In the genomic region with DNA sequence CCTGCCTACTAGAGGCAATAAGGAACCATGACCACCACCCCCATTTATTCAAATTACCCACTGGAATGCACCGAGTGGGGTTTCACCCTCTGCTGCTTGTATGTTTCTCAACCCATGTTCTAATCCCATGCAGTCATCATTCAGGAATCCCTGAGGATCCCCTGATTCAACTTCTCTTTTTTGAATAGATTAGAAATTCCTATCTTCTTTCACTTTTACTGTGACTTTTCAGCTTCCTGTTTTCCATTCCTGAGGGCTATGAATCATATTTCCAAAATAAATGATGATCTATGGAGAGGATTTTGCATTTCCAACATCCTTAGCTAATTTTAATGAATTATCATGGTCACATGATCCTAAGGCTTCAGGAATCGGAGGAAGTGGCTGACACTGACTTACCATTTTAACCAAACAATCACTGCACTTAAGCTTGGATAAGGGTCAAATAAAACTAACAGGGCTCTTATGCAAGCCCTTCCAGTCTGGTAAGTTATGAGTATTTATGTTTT, we compare ENCODE assay signal across 10 cellular contexts. TPM values are rescaled to one million over a fixed set of nuclear protein-coding genes. Genes with fewer than 3 reads are reported as not detected.
DNase-seq lines count a peak whose midpoint lies in the region; ATAC-seq and TF ChIP-seq lines count a peak whose summit lies in the region.
"Had no signal": no experiment of that assay in that cellular context is flagged by ENCODE, and none has a peak within 500 bp of the region (broad histone marks: within the 10 kb centered on the region; RNA-seq: fewer than 3 reads in every experiment).

No MANE protein-coding gene starts in this region.

- intact Hi-C loops in body of pancreas (cut with DNase I): no loop called here
- intact Hi-C loops in lower lobe of right lung (cut with DNase I): no loop called here

- no peaks in the 10 kb centered on the region for H3K9me3 ChIP-seq in body of pancreas
- H3K9me3 ChIP-seq in lower lobe of right lung: no peaks in the 10 kb centered on the region

- H3K27ac Mint-ChIP-seq in activated CD8-positive, alpha-beta T cell treated with anti-CD3 and anti-CD28 coated beads, Interleukin-2, amount 10 ng/mL, durations not matched to agents 7 days and 5 days: no peak overlapping the region

- peak overlapping the region in 2 of 4 donors; percentile 4 to 31 for H3K27ac ChIP-seq in body of pancreas
- H3K27ac ChIP-seq in lower lobe of right lung: peak overlapping the region; percentile 0
- H3K27ac ChIP-seq: cardiac muscle cell had no signal

- H3K27me3 Mint-ChIP-seq in activated CD8-positive, alpha-beta T cell treated with anti-CD3 and anti-CD28 coated beads, Interleukin-2, amount 10 ng/mL, durations not matched to agents 7 days and 5 days (ENCODE audit: low read depth): no peaks in the 10 kb centered on the region

- no peak for TF ChIP-seq CTCF in body of pancreas (IDR thresholded peaks at IDR 0.05)
- TF ChIP-seq CTCF in lower lobe of right lung (IDR thresholded peaks at IDR 0.05): no peak

- H3K4me3 Mint-ChIP-seq in activated CD8-positive, alpha-beta T cell treated with anti-CD3 and anti-CD28 coated beads, Interleukin-2, amount 10 ng/mL, durations not matched to agents 7 days and 5 days: no peak overlapping the region

- H3K9me3 Mint-ChIP-seq in activated CD8-positive, alpha-beta T cell treated with anti-CD3 and anti-CD28 coated beads, Interleukin-2, amount 10 ng/mL, durations not matched to agents 7 days and 5 days (ENCODE audit: insufficient read depth): no peaks in the 10 kb centered on the region

- H3K4me1 ChIP-seq in body of pancreas (no peaks in the 10 kb centered on the region), lower lobe of right lung (peaks cover 10% of the 10 kb centered on the region)

- no peak for TF ChIP-seq POLR2A in body of pancreas (IDR thresholded peaks at IDR 0.05)

- peaks cover 8% of the 10 kb centered on the region for H3K4me1 Mint-ChIP-seq in activated CD8-positive, alpha-beta T cell treated with anti-CD3 and anti-CD28 coated beads, Interleukin-2, amount 10 ng/mL, durations not matched to agents 7 days and 5 days (ENCODE audit: low read depth)

- WGBS in body of pancreas, 2 donors: 58 to 64% methylated on average over 2 of the region's 2 CpGs

- POLR2A ChIA-PET in activated CD8-positive, alpha-beta T cell treated with anti-CD3 and anti-CD28 coated beads, Interleukin-2, amount 10 ng/mL, durations not matched to agents 7 days and 5 days (lab: Charles Lee): no interaction called here

- H3K4me3 ChIP-seq in body of pancreas (no peak overlapping the region), lower lobe of right lung (no peak overlapping the region)
- H3K4me3 ChIP-seq: cardiac muscle cell had no signal

- ATAC-seq in body of pancreas (peak; percentile 58), lower lobe of right lung (peak; percentile 64 to 76)
- no peak for ATAC-seq in activated CD8-positive, alpha-beta T cell treated with anti-CD3 and anti-CD28 coated beads, Interleukin-2, amount 10 ng/mL, durations not matched to agents 7 days and 5 days

- CTCF ChIA-PET in activated CD8-positive, alpha-beta T cell treated with anti-CD3 and anti-CD28 coated beads, Interleukin-2, amount 10 ng/mL, durations not matched to agents 7 days and 5 days (lab: Charles Lee): no interaction called here

- DNase-seq in AG08396 (ENCODE audit: low spot score): peak; percentile 85
- DNase-seq in Kasumi-1 (lab: John Stamatoyannopoulos, UW): peak; percentile 17 to 40
- DNase-seq in body of pancreas: peak in 1 of 4 donors; percentile 41
- no peak for DNase-seq in lower lobe of right lung
- DNase-seq in C1 segment of cervical spinal cord (lab: John Stamatoyannopoulos, UW): no peak
- DNase-seq in activated T-cell treated with anti-CD3 and anti-CD28 coated beads, Interleukin-2, amount 50 U/mL, for 48 hours: no peak
- DNase-seq in activated CD8-positive, alpha-beta T cell treated with anti-CD3 and anti-CD28 coated beads, Interleukin-2, amount 10 ng/mL, durations not matched to agents 7 days and 5 days: no peak
- DNase-seq in NCI-H2107 (lab: John Stamatoyannopoulos, UW): no peak
- DNase-seq: T-helper 2 cell had no signal

- H3K36me3 ChIP-seq in body of pancreas (replicated peaks in 1 of 2; ENCODE audit: insufficient read depth in 1 of 2, low read depth in 2 of 2) (no peaks in the 10 kb centered on the region), lower lobe of right lung (no peaks in the 10 kb centered on the region)
- H3K36me3 ChIP-seq: cardiac muscle cell had no signal

- H3K36me3 Mint-ChIP-seq in activated CD8-positive, alpha-beta T cell treated with anti-CD3 and anti-CD28 coated beads, Interleukin-2, amount 10 ng/mL, durations not matched to agents 7 days and 5 days (ENCODE audit: low read depth): no peaks in the 10 kb centered on the region

- H3K27me3 ChIP-seq in body of pancreas (no peaks in the 10 kb centered on the region), lower lobe of right lung (ENCODE audit: low read depth) (no peaks in the 10 kb centered on the region)
- H3K27me3 ChIP-seq: cardiac muscle cell had no signal

RNA-seq across cellular contexts. Expression of a gene that starts 19.4 kb away (rescaled TPM):
- total RNA-seq in body of pancreas (10 to 100 TPM; 50.1 to 58.1 TPM), lower lobe of right lung (65.8 TPM)
- total RNA-seq in activated CD8-positive, alpha-beta T cell treated with anti-CD3 and anti-CD28 coated beads, Interleukin-2, amount 10 ng/mL, durations not matched to agents 7 days and 5 days: 10 to 100 TPM; 38.7 to 41.0 TPM

RNA-seq across cellular contexts. Expression of a gene that starts 57.9 kb away (rescaled TPM):
- total RNA-seq in body of pancreas (1 to 10 TPM; 1.0 to 1.6 TPM), lower lobe of right lung (20.5 TPM)
- total RNA-seq in activated CD8-positive, alpha-beta T cell treated with anti-CD3 and anti-CD28 coated beads, Interleukin-2, amount 10 ng/mL, durations not matched to agents 7 days and 5 days: 1 to 10 TPM; 8.9 to 9.7 TPM

Comparison
In these comparisons a context has a peak if more than half of its experiments do, and no peak if none do; other contexts are left out.
1. DNase-seq: peak in AG08396 (single experiment) and Kasumi-1 (2 of 2); none in lower lobe of right lung (single experiment), C1 segment of cervical spinal cord (0 of 14), activated T-cell treated with anti-CD3 and anti-CD28 coated beads, Interleukin-2, amount 50 U/mL, for 48 hours (0 of 2), activated CD8-positive, alpha-beta T cell treated with anti-CD3 and anti-CD28 coated beads, Interleukin-2, amount 10 ng/mL, durations not matched to agents 7 days and 5 days (single experiment) and NCI-H2107 (single experiment).